In the genomic region with DNA sequence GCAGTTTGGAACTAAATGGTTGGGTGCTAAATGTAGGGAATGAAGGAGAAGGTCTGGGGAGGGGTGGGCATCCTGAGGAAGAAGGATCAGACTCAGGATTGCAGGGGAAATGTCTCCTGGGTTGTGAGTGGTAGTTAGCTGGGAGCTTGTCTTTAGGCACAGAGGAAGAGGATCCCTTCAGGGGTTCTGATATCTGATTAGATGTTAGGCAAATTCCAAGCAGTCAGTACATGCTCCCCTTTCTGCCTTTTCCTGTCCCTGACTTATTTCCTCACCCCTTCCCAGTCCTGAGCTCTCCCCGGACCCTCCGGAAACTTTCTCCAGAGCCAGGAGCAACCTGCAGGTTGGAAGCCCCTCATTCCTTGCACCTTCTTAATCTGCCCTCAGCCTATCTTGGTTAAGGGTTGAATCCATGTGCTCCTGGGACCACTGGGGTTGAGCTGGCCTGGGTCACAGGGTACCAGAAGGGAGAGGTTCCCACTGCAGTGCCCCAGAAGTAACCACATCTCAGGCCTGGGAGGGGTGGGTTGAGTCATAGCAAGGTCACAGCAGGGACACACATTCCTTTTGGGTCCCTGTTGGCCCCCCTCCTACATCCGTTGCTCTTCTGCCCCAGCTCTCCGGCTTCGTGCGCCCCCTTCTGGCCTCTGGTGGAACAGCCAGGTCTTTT, we compare ENCODE assay signal across 1 cellular context.
A peak's percentile ranks its signal among the peaks of the same experiment; 100 is the strongest.
TF ChIP-seq lines count a peak whose summit lies in the region.

No MANE protein-coding gene starts in this region.

TF ChIP-seq in HepG2, 621 proteins besides CTCF, POLR2A, EP300 and RAD21 (continued from another document and continues in another):
- TF ChIP-seq, protein P1, sequence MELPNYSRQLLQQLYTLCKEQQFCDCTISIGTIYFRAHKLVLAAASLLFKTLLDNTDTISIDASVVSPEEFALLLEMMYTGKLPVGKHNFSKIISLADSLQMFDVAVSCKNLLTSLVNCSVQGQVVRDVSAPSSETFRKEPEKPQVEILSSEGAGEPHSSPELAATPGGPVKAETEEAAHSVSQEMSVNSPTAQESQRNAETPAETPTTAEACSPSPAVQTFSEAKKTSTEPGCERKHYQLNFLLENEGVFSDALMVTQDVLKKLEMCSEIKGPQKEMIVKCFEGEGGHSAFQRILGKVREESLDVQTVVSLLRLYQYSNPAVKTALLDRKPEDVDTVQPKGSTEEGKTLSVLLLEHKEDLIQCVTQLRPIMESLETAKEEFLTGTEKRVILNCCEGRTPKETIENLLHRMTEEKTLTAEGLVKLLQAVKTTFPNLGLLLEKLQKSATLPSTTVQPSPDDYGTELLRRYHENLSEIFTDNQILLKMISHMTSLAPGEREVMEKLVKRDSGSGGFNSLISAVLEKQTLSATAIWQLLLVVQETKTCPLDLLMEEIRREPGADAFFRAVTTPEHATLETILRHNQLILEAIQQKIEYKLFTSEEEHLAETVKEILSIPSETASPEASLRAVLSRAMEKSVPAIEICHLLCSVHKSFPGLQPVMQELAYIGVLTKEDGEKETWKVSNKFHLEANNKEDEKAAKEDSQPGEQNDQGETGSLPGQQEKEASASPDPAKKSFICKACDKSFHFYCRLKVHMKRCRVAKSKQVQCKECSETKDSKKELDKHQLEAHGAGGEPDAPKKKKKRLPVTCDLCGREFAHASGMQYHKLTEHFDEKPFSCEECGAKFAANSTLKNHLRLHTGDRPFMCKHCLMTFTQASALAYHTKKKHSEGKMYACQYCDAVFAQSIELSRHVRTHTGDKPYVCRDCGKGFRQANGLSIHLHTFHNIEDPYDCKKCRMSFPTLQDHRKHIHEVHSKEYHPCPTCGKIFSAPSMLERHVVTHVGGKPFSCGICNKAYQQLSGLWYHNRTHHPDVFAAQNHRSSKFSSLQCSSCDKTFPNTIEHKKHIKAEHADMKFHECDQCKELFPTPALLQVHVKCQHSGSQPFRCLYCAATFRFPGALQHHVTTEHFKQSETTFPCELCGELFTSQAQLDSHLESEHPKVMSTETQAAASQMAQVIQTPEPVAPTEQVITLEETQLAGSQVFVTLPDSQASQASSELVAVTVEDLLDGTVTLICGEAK (IDR thresholded peaks at IDR 0.05), result no peak
- TF ChIP-seq, protein P1 (CRISPR knock-in tag; IDR thresholded peaks at IDR 0.05), result no peak
- no peak for TF ChIP-seq ZNF264 (CRISPR knock-in tag; IDR thresholded peaks at IDR 0.05)
- no peak for TF ChIP-seq NONO (IDR thresholded peaks at IDR 0.05)
- no peak for TF ChIP-seq NONO (CRISPR knock-in tag; conservative IDR thresholded peaks at IDR 0.05)
- TF ChIP-seq ZNF615 (CRISPR knock-in tag; IDR thresholded peaks at IDR 0.05; ENCODE audit: borderline replicate concordance), result no peak
- no peak for TF ChIP-seq RBFOX2 (IDR thresholded peaks at IDR 0.05; ENCODE audit: low read depth, low read length)
- TF ChIP-seq, protein P2, sequence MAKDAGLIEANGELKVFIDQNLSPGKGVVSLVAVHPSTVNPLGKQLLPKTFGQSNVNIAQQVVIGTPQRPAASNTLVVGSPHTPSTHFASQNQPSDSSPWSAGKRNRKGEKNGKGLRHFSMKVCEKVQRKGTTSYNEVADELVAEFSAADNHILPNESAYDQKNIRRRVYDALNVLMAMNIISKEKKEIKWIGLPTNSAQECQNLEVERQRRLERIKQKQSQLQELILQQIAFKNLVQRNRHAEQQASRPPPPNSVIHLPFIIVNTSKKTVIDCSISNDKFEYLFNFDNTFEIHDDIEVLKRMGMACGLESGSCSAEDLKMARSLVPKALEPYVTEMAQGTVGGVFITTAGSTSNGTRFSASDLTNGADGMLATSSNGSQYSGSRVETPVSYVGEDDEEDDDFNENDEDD (CRISPR knock-in tag; IDR thresholded peaks at IDR 0.05; ENCODE audit: borderline replicate concordance), result no peak
- no peak for TF ChIP-seq EZH2 (conservative IDR thresholded peaks at IDR 0.05; ENCODE audit: low read depth, low read length)
- TF ChIP-seq, protein P3, sequence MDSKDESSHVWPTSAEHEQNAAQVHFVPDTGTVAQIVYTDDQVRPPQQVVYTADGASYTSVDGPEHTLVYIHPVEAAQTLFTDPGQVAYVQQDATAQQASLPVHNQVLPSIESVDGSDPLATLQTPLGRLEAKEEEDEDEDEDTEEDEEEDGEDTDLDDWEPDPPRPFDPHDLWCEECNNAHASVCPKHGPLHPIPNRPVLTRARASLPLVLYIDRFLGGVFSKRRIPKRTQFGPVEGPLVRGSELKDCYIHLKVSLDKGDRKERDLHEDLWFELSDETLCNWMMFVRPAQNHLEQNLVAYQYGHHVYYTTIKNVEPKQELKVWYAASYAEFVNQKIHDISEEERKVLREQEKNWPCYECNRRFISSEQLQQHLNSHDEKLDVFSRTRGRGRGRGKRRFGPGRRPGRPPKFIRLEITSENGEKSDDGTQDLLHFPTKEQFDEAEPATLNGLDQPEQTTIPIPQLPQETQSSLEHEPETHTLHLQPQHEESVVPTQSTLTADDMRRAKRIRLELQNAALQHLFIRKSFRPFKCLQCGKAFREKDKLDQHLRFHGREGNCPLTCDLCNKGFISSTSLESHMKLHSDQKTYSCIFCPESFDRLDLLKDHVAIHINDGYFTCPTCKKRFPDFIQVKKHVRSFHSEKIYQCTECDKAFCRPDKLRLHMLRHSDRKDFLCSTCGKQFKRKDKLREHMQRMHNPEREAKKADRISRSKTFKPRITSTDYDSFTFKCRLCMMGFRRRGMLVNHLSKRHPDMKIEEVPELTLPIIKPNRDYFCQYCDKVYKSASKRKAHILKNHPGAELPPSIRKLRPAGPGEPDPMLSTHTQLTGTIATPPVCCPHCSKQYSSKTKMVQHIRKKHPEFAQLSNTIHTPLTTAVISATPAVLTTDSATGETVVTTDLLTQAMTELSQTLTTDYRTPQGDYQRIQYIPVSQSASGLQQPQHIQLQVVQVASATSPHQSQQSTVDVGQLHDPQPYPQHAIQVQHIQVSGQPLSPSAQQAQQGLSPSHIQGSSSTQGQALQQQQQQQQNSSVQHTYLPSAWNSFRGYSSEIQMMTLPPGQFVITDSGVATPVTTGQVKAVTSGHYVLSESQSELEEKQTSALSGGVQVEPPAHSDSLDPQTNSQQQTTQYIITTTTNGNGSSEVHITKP (CRISPR knock-in tag; IDR thresholded peaks at IDR 0.05; ENCODE audit: low read depth), result peak; percentile 91
- TF ChIP-seq, protein P4, sequence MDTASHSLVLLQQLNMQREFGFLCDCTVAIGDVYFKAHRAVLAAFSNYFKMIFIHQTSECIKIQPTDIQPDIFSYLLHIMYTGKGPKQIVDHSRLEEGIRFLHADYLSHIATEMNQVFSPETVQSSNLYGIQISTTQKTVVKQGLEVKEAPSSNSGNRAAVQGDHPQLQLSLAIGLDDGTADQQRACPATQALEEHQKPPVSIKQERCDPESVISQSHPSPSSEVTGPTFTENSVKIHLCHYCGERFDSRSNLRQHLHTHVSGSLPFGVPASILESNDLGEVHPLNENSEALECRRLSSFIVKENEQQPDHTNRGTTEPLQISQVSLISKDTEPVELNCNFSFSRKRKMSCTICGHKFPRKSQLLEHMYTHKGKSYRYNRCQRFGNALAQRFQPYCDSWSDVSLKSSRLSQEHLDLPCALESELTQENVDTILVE (CRISPR knock-in tag; IDR thresholded peaks at IDR 0.05), result peak; percentile 51; the same call in 1 of the 2 replicates
- TF ChIP-seq SP5 (CRISPR knock-in tag; IDR thresholded peaks at IDR 0.05; ENCODE audit: borderline replicate concordance, low read depth), result peak; percentile 57; the same call in 1 of the 2 replicates
- peak; percentile 90 for TF ChIP-seq ESRRA (CRISPR knock-in tag; IDR thresholded peaks at IDR 0.05; ENCODE audit: low read depth)
- peak; percentile 37 for TF ChIP-seq ASH2L (IDR thresholded peaks at IDR 0.05; ENCODE audit: insufficient read length, low read depth, low read length)
- TF ChIP-seq MAFK (conservative IDR thresholded peaks at IDR 0.05 in 1 of 2, IDR thresholded peaks at IDR 0.05 in 1 of 2; ENCODE audit: low read length in 2 of 2), result no peak
- peak; percentile 16; the same call in 1 of the 2 replicates for TF ChIP-seq HOXA3 (CRISPR knock-in tag; IDR thresholded peaks at IDR 0.05)
- TF ChIP-seq, protein P5, sequence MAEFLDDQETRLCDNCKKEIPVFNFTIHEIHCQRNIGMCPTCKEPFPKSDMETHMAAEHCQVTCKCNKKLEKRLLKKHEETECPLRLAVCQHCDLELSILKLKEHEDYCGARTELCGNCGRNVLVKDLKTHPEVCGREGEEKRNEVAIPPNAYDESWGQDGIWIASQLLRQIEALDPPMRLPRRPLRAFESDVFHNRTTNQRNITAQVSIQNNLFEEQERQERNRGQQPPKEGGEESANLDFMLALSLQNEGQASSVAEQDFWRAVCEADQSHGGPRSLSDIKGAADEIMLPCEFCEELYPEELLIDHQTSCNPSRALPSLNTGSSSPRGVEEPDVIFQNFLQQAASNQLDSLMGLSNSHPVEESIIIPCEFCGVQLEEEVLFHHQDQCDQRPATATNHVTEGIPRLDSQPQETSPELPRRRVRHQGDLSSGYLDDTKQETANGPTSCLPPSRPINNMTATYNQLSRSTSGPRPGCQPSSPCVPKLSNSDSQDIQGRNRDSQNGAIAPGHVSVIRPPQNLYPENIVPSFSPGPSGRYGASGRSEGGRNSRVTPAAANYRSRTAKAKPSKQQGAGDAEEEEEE (CRISPR knock-in tag; IDR thresholded peaks at IDR 0.05; ENCODE audit: borderline replicate concordance), result no peak
- peak; percentile 34; the same call in 1 of the 2 replicates for TF ChIP-seq NCOA2 (CRISPR knock-in tag; IDR thresholded peaks at IDR 0.05)
- TF ChIP-seq ZSCAN30 (CRISPR knock-in tag; IDR thresholded peaks at IDR 0.05), result no peak
- TF ChIP-seq MEIS1 (CRISPR knock-in tag; IDR thresholded peaks at IDR 0.05; ENCODE audit: borderline replicate concordance), result peak; percentile 50; the same call in 1 of the 2 replicates
- no peak for TF ChIP-seq KDM5A (IDR thresholded peaks at IDR 0.05; ENCODE audit: borderline replicate concordance, low read length)
- 0 out of 2 replicates have a peak, but pooled peaks have one; percentile 16 for TF ChIP-seq ZNF121 (CRISPR knock-in tag; IDR thresholded peaks at IDR 0.05)
- TF ChIP-seq AGO1 (IDR thresholded peaks at IDR 0.05; ENCODE audit: low read depth, low read length, poor library complexity, severe bottlenecking), result no peak
- TF ChIP-seq, protein P6, sequence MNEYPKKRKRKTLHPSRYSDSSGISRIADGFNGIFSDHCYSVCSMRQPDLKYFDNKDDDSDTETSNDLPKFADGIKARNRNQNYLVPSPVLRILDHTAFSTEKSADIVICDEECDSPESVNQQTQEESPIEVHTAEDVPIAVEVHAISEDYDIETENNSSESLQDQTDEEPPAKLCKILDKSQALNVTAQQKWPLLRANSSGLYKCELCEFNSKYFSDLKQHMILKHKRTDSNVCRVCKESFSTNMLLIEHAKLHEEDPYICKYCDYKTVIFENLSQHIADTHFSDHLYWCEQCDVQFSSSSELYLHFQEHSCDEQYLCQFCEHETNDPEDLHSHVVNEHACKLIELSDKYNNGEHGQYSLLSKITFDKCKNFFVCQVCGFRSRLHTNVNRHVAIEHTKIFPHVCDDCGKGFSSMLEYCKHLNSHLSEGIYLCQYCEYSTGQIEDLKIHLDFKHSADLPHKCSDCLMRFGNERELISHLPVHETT (CRISPR knock-in tag; conservative IDR thresholded peaks at IDR 0.05), result no peak
- TF ChIP-seq ZNF230 (CRISPR knock-in tag; IDR thresholded peaks at IDR 0.05), result peak; percentile 50; the same call in 1 of the 2 replicates
- no peak for TF ChIP-seq ZNF773 (CRISPR knock-in tag; IDR thresholded peaks at IDR 0.05; ENCODE audit: borderline replicate concordance)
- TF ChIP-seq HDAC1 (CRISPR knock-in tag; IDR thresholded peaks at IDR 0.05), result 0 out of 2 replicates have a peak, but pooled peaks have one; percentile 35
- TF ChIP-seq RFX3 (CRISPR knock-in tag; IDR thresholded peaks at IDR 0.05), result no peak
- TF ChIP-seq ZNF101 (CRISPR knock-in tag; IDR thresholded peaks at IDR 0.05; ENCODE audit: borderline replicate concordance, low read depth), result no peak
- TF ChIP-seq, protein P7, sequence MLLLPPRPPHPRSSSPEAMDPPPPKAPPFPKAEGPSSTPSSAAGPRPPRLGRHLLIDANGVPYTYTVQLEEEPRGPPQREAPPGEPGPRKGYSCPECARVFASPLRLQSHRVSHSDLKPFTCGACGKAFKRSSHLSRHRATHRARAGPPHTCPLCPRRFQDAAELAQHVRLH (CRISPR knock-in tag; IDR thresholded peaks at IDR 0.05; ENCODE audit: borderline replicate concordance, low read depth), result peak; percentile 57; the same call in 1 of the 2 replicates
- no peak; the same call in 1 of the 2 replicates for TF ChIP-seq KDM3A (CRISPR knock-in tag; IDR thresholded peaks at IDR 0.05; ENCODE audit: low read depth)
- TF ChIP-seq, protein P8, sequence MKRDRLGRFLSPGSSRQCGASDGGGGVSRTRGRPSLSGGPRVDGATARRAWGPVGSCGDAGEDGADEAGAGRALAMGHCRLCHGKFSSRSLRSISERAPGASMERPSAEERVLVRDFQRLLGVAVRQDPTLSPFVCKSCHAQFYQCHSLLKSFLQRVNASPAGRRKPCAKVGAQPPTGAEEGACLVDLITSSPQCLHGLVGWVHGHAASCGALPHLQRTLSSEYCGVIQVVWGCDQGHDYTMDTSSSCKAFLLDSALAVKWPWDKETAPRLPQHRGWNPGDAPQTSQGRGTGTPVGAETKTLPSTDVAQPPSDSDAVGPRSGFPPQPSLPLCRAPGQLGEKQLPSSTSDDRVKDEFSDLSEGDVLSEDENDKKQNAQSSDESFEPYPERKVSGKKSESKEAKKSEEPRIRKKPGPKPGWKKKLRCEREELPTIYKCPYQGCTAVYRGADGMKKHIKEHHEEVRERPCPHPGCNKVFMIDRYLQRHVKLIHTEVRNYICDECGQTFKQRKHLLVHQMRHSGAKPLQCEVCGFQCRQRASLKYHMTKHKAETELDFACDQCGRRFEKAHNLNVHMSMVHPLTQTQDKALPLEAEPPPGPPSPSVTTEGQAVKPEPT (CRISPR knock-in tag; IDR thresholded peaks at IDR 0.05; ENCODE audit: low read depth), result no peak; the same call in 1 of the 2 replicates
